In the genomic region with DNA sequence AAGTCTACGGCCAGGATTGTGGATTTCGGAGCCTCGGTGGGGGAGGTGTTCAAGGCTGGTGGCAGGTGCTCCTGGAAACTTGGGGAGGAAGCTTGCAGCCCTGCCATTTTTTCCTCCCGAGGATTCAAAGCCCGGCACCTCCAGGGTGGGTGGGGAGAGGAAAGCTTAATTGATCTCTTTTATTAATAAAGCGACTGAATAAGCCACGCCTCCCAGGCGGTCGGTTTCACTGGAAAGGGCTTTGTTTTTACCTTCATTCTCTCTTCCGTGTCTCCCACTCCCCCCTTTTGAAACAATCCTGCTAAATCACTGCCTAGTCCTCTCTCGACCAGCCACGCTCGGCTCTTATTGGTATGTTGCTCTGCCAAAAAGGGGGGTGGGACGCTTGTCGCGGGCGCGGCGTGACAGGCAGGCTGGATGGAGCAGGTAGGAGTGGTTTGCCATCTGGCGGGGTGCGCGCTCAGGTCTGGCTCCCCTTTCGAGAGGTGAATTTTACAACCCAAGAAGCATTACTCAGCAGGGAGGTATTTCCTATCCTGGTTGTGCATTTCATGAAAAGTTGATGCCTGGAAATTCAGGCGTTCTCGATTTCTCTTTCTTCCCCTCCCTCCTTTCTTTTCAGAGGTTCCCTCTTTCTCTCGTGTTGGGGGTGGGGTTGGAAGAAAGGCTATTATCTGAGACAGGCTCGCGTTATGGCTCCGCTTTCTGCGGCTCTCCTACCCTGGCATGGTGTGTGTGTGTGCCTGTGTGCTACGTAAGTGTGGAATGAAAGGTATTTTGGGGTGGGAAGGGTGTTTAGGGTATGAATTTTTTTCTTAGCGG, we compare ENCODE assay signal across 1 cellular context.
TF ChIP-seq lines count a peak whose summit lies in the region.

No MANE protein-coding gene starts in this region.

TF ChIP-seq in H1, 55 proteins besides CTCF, POLR2A, EP300 and RAD21:
- TF ChIP-seq FOSL1 (IDR thresholded peaks at IDR 0.05; ENCODE audit: insufficient read depth, low read depth, low read length) = no peak
- no peak for TF ChIP-seq EGR1 (IDR thresholded peaks at IDR 0.05; ENCODE audit: borderline replicate concordance, low read depth, low read length)
- no peak for TF ChIP-seq POU5F1 (IDR thresholded peaks at IDR 0.05; ENCODE audit: low read depth, low read length)
- TF ChIP-seq HDAC6 (IDR thresholded peaks at IDR 0.05; ENCODE audit: low read depth, low read length) = no peak
- no peak for TF ChIP-seq BACH1 (IDR thresholded peaks at IDR 0.05; ENCODE audit: low read length)
- no peak for TF ChIP-seq BCL11A (IDR thresholded peaks at IDR 0.05; ENCODE audit: low read depth in 2 of 2, low read length in 2 of 2)
- no peak for TF ChIP-seq MAFK (IDR thresholded peaks at IDR 0.05; ENCODE audit: low read depth, low read length)
- TF ChIP-seq SP1 (IDR thresholded peaks at IDR 0.05; ENCODE audit: low read depth, low read length) = no peak
- peak in 1 of 2 experiments; percentile 67; a peak in 2 of 4 replicates for TF ChIP-seq SIN3A (conservative IDR thresholded peaks at IDR 0.05 in 1 of 2, IDR thresholded peaks at IDR 0.05 in 1 of 2; ENCODE audit: low read depth in 1 of 2, low read length in 2 of 2)
- TF ChIP-seq TAF1 (IDR thresholded peaks at IDR 0.05; ENCODE audit: low read depth, low read length) = no peak
- TF ChIP-seq RNF2 (IDR thresholded peaks at IDR 0.05; ENCODE audit: borderline replicate concordance, low read depth, low read length, missing control alignments, poor library complexity, severe bottlenecking) = no peak
- peak; percentile 25 for TF ChIP-seq ASH2L (IDR thresholded peaks at IDR 0.05; ENCODE audit: low read length)
- TF ChIP-seq YY1 (IDR thresholded peaks at IDR 0.05; ENCODE audit: low read depth, low read length) = no peak
TF ChIP-seq in H1: peak in this region for 2.
